In genomic region chr5:132871885-132872284, GRCh38 we compare ENCODE assay signal across 28 cellular contexts. TPM values are rescaled to one million over a fixed set of nuclear protein-coding genes. Genes with fewer than 3 reads are reported as not detected.
DNase-seq lines count a peak whose midpoint lies in the region; ATAC-seq, FAIRE-seq and TF ChIP-seq lines count a peak whose summit lies in the region.
"Had no signal": no experiment of that assay in that cellular context is flagged by ENCODE, and none has a peak within 500 bp of the region (broad histone marks: within the 10 kb centered on the region; RNA-seq: fewer than 3 reads in every experiment).

No MANE protein-coding gene starts in this region.

- H3K36me3 ChIP-seq in right atrium auricular region, result peaks cover 35% of the 10 kb centered on the region
- H3K36me3 ChIP-seq in body of pancreas (replicated peaks in 1 of 2; ENCODE audit: insufficient read depth in 1 of 2, low read depth in 2 of 2), result no peaks in the 10 kb centered on the region
- peaks cover 0 to 25% of the 10 kb centered on the region in 2 experiments; a peak in 3 of 5 replicates for H3K36me3 ChIP-seq in HepG2 (replicated peaks in 1 of 2; ENCODE audit: control insufficient read depth in 1 of 2, insufficient read depth in 2 of 2, low read length in 2 of 2)
- peaks cover 18 to 72% (median 66%) of the 10 kb centered on the region in 4 donors for H3K36me3 ChIP-seq in stomach

- TF ChIP-seq POLR2A in body of pancreas (IDR thresholded peaks at IDR 0.05), result no peak
- TF ChIP-seq POLR2A in HepG2 (IDR thresholded peaks at IDR 0.05; ENCODE audit: insufficient read depth in 1 of 2, low read depth in 2 of 2, low read length in 2 of 2), result no peak
- no peak for TF ChIP-seq POLR2A in stomach (IDR thresholded peaks at IDR 0.05)

- peak overlapping the region; percentile 67 for H3K9ac ChIP-seq in HepG2 (ENCODE audit: insufficient read depth, low read depth, low read length)

- no TSS peak for BruUV-seq in HepG2 (replicated peaks; lab: Mats Ljungman, UMichigan)

- peak; percentile 40 for ATAC-seq in Right ventricle myocardium inferior
- ATAC-seq in body of pancreas, result no peak
- ATAC-seq in HepG2, result no peak

- H3K9me3 ChIP-seq in right atrium auricular region (no peaks in the 10 kb centered on the region), body of pancreas (no peaks in the 10 kb centered on the region), HepG2 (ENCODE audit: low read length) (no peaks in the 10 kb centered on the region), stomach (no peaks in the 10 kb centered on the region)

- in situ Hi-C loops in HepG2 (cut with HindIII; ENCODE audit: extremely low pct_ligation_motif_present, low pct_unique_long_range_greater_than_20kb), result loop anchor here (5.0 kb wide), 1 partner anchor 40 kb away; the partner anchor contains the start of gene SHROOM1

- H4K20me1 ChIP-seq in HepG2 (ENCODE audit: insufficient read depth, low read length), result no peaks in the 10 kb centered on the region

- no peak for TF ChIP-seq CTCF in right atrium auricular region (IDR thresholded peaks at IDR 0.05)
- no peak for TF ChIP-seq CTCF in body of pancreas (IDR thresholded peaks at IDR 0.05)
- TF ChIP-seq CTCF in HepG2 (CRISPR knock-in tag; IDR thresholded peaks at IDR 0.05), result no peak
- no peak for TF ChIP-seq CTCF in stomach (IDR thresholded peaks at IDR 0.05)

- DNase-seq in Right ventricle myocardium inferior (ENCODE audit: missing footprints) (no peak), right atrium auricular region (ENCODE audit: low spot score) (no peak), body of pancreas (no peak), HepG2 (ENCODE audit: low spot score) (no peak), stomach (no peak), kidney tubule cell (ENCODE audit: low spot score) (no peak), NCI-H524 (lab: John Stamatoyannopoulos, UW) (no peak), SW480 (ENCODE audit: low spot score) (no peak)
- DNase-seq: activated CD4-positive, CD25-positive, alpha-beta regulatory T cell; activated naive CD4-positive, alpha-beta T cell treated with anti-CD3 and anti-CD28 coated beads, Interleukin-2, amount 10 ng/mL, durations not matched to agents 7 days and 5 days; activated T-cell treated with anti-CD3 and anti-CD28 coated beads, Interleukin-2, amount 50 U/mL, for 48 hours; aorta; effector memory CD4-positive, alpha-beta T cell; EL; foreskin melanocyte; H9; hypothalamus; IMR-90; islet precursor cell; NCI-H1417; NCI-H510A; nucleus accumbens; RPMI8226; stimulated activated CD4-positive, alpha-beta T cell treated with anti-CD3 and anti-CD28 coated beads, Interleukin-15, amount 100 ng/mL, for 24 hours; stimulated activated CD8-positive, alpha-beta memory T cell treated with anti-CD3 and anti-CD28 coated beads, Interleukin-4, amount 100 ng/mL, for 48 hours had no signal

- TF ChIP-seq EP300 in HepG2 (IDR thresholded peaks at IDR 0.05; ENCODE audit: low read depth in 2 of 2, low read length in 2 of 2) (no peak), HepG2 (CRISPR knock-in tag; IDR thresholded peaks at IDR 0.05; ENCODE audit: borderline replicate concordance) (no peak), stomach (IDR thresholded peaks at IDR 0.05) (no peak)

- H3K4me1 ChIP-seq in right atrium auricular region (peaks cover 0 to 37% of the 10 kb centered on the region in 2 donors), body of pancreas (peaks cover 50% of the 10 kb centered on the region), HepG2 (ENCODE audit: insufficient read depth, low read length) (peaks cover 87% of the 10 kb centered on the region), stomach (peaks cover 19 to 50% (median 37%) of the 10 kb centered on the region in 4 donors)

- H3K4me2 ChIP-seq in HepG2 (ENCODE audit: low read depth, low read length), result peak overlapping the region; percentile 80; the same call in 1 of the 2 replicates

- POLR2A ChIA-PET in HepG2 (lab: Yijun Ruan, JAX), result interaction anchor here (1.2 to 8.7 kb wide), 4 partner anchors 22 to 65 kb away, joined by 4 to 91 read pairs (median 18); partner anchors contain the start of gene SHROOM1

- H2AFZ ChIP-seq in HepG2 (ENCODE audit: low read length), result no peak overlapping the region

- no peak for TF ChIP-seq RAD21 in HepG2 (CRISPR knock-in tag; IDR thresholded peaks at IDR 0.05)

- 46 to 66% methylated on average over 2 of the region's 2 CpGs for WGBS in body of pancreas, 2 donors
- whole genome bisulfite sequencing in HepG2 (ENCODE audit: low lambda C conversion rate), result 80% methylated on average over 2 of the region's 2 CpGs
- WGBS in stomach, 5 donors, result 47 to 65% (median 56%) methylated on average over 2 of the region's 2 CpGs

- H3K27me3 ChIP-seq in right atrium auricular region (no peaks in the 10 kb centered on the region), body of pancreas (no peaks in the 10 kb centered on the region), HepG2 (ENCODE audit: control insufficient read depth in 1 of 2, insufficient read depth in 2 of 2, low read length in 2 of 2) (no peaks in the 10 kb centered on the region; a peak in 1 of 5 replicates), stomach (no peaks in the 10 kb centered on the region)

- H3K4me3 ChIP-seq in right atrium auricular region, result no peak overlapping the region
- H3K4me3 ChIP-seq in body of pancreas, result no peak overlapping the region
- no peak overlapping the region; a peak in 1 of 6 replicates for H3K4me3 ChIP-seq in HepG2 (replicated peaks in 1 of 3; ENCODE audit: insufficient read depth in 1 of 3, low read depth in 2 of 3, low read length in 3 of 3)
- H3K4me3 ChIP-seq in stomach, result no peak overlapping the region

- H3K27ac ChIP-seq in right atrium auricular region (no peak overlapping the region), body of pancreas (peak overlapping the region; percentile 55 to 82 (median 78)), HepG2 (ENCODE audit: extremely low read length, insufficient read depth, low read length) (peak overlapping the region; percentile 95), stomach (peak overlapping the region in 3 of 5 donors; percentile 58 to 69 (median 65))

- H3K79me2 ChIP-seq in HepG2 (ENCODE audit: insufficient read depth, low read length), result peaks cover 25% of the 10 kb centered on the region

- FAIRE-seq in HepG2 (lab: Jason Lieb, UNC), result no peak
- FAIRE-seq: GM18507 had no signal

- intact Hi-C loops in Right ventricle myocardium inferior (cut with DNase I), result no loop called here
- intact Hi-C loops in body of pancreas (cut with DNase I), result no loop called here
- intact Hi-C loops in HepG2 (cut with micrococcal nuclease; ENCODE audit: unreplicated experiment), result no loop called here
- intact Hi-C loops in stomach (cut with DNase I; ENCODE audit: low total_unique reads), result no loop called here

- CTCF ChIA-PET in HepG2 (lab: Yijun Ruan, JAX; ENCODE audit: low intra/inter-chr PET ratio, low total read pairs), result no interaction called here

RNA-seq across cellular contexts. Expression of gene LEAP2, which starts 1.6 kb away (rescaled TPM):
- total RNA-seq in Right ventricle myocardium inferior (1.1 TPM), right atrium auricular region (1 to 10 TPM in 1 of 2 donors, not detected in 1; 1.1 TPM), body of pancreas (1 to 10 TPM; 3.4 to 9.6 TPM), HepG2 (2016; rRNA removed; fragmentation: Illumina TruSeq; extraction: Trizol) (19.8 and 23.9 TPM in 2 replicates), stomach (1 to 10 TPM in 2 of 5 donors, under 1 TPM in 1, not detected in 2; 0.92 to 2.3 (median 1.3) TPM)
- 31.9 and 33.8 TPM in 2 replicates for total RNA-seq in HepG2 (2016; cell fraction: cytosol; rRNA removed; fragmentation: Illumina TruSeq; extraction: Trizol; ENCODE audit: low read depth)
- 21.4 and 22.6 TPM in 2 replicates for total RNA-seq in HepG2 (2016; cell fraction: insoluble cytoplasmic fraction; rRNA removed; fragmentation: Illumina TruSeq; extraction: Trizol)
- total RNA-seq in HepG2 (2016; cell fraction: membrane; rRNA removed; fragmentation: Illumina TruSeq; extraction: Trizol), result 22.4 and 23.2 TPM in 2 replicates
- 17.3 and 21.3 TPM in 2 replicates for total RNA-seq in HepG2 (2016; cell fraction: nucleus; rRNA removed; fragmentation: Illumina TruSeq; extraction: Trizol)
- polyA plus RNA-seq in HepG2 (2011; rRNA removed) (51.9 and 70.9 TPM in 2 replicates), stomach (1 to 10 TPM; 1.4 to 2.2 (median 1.4) TPM)
- 18.2 and 34.0 TPM in 2 replicates for polyA plus RNA-seq in HepG2 (2011; cell fraction: cytosol; rRNA removed)
- polyA plus RNA-seq in HepG2 (2011; cell fraction: nucleus; rRNA removed), result 19.5 and 30.9 TPM in 2 replicates
- 83.9 and 193 TPM in 2 replicates for polyA plus RNA-seq in HepG2 (2012)
- polyA plus RNA-seq in HepG2 (2016; cell fraction: cytosol; fragmentation: Illumina TruSeq; extraction: Trizol; ENCODE audit: low read depth), result 9.5 and 10.5 TPM in 2 replicates
- polyA plus RNA-seq in HepG2 (2016; cell fraction: insoluble cytoplasmic fraction; fragmentation: Illumina TruSeq; extraction: Trizol; ENCODE audit: low read depth), result 12.1 and 12.5 TPM in 2 replicates
- 7.0 and 11.1 TPM in 2 replicates for polyA plus RNA-seq in HepG2 (2016; cell fraction: membrane; fragmentation: Illumina TruSeq; extraction: Trizol; ENCODE audit: low read depth)
- polyA plus RNA-seq in HepG2 (2016; cell fraction: nucleus; fragmentation: Illumina TruSeq; extraction: Trizol; ENCODE audit: insufficient read depth, low read depth), result 19.5 and 23.5 TPM in 2 replicates
- 3.2 and 62.6 TPM in 2 replicates for polyA minus RNA-seq in HepG2 (2011; rRNA and poly(A)+ RNA removed; ENCODE audit: low replicate concordance)
- polyA minus RNA-seq in HepG2 (2011; cell fraction: cytosol; rRNA and poly(A)+ RNA removed), result 68.1 and 102 TPM in 2 replicates
- polyA minus RNA-seq in HepG2 (2011; cell fraction: nucleus; rRNA and poly(A)+ RNA removed), result 42.6 and 69.6 TPM in 2 replicates

RNA-seq across cellular contexts. Expression of gene UQCRQ, which starts 5.4 kb away (rescaled TPM):
- 1,774 TPM for total RNA-seq in Right ventricle myocardium inferior
- total RNA-seq in right atrium auricular region, result 100 to 1,000 TPM; 276 to 335 TPM
- 10 to 100 TPM; 55.3 to 84.4 TPM for total RNA-seq in body of pancreas
- total RNA-seq in HepG2 (2016; rRNA removed; fragmentation: Illumina TruSeq; extraction: Trizol), result 575 and 610 TPM in 2 replicates
- total RNA-seq in HepG2 (2016; cell fraction: cytosol; rRNA removed; fragmentation: Illumina TruSeq; extraction: Trizol; ENCODE audit: low read depth), result 434 and 616 TPM in 2 replicates
- 541 and 719 TPM in 2 replicates for total RNA-seq in HepG2 (2016; cell fraction: insoluble cytoplasmic fraction; rRNA removed; fragmentation: Illumina TruSeq; extraction: Trizol)
- total RNA-seq in HepG2 (2016; cell fraction: membrane; rRNA removed; fragmentation: Illumina TruSeq; extraction: Trizol), result 520 and 710 TPM in 2 replicates
- 214 and 220 TPM in 2 replicates for total RNA-seq in HepG2 (2016; cell fraction: nucleus; rRNA removed; fragmentation: Illumina TruSeq; extraction: Trizol)
- polyA plus RNA-seq in HepG2 (2011; rRNA removed), result 237 and 257 TPM in 2 replicates
- 173 and 215 TPM in 2 replicates for polyA plus RNA-seq in HepG2 (2011; cell fraction: cytosol; rRNA removed)
- polyA plus RNA-seq in HepG2 (2011; cell fraction: nucleus; rRNA removed), result 111 and 145 TPM in 2 replicates
- polyA plus RNA-seq in HepG2 (2012), result 221 and 310 TPM in 2 replicates
- polyA plus RNA-seq in HepG2 (2016; cell fraction: cytosol; fragmentation: Illumina TruSeq; extraction: Trizol; ENCODE audit: low read depth), result 298 and 464 TPM in 2 replicates
- 393 and 430 TPM in 2 replicates for polyA plus RNA-seq in HepG2 (2016; cell fraction: insoluble cytoplasmic fraction; fragmentation: Illumina TruSeq; extraction: Trizol; ENCODE audit: low read depth)
- 329 and 431 TPM in 2 replicates for polyA plus RNA-seq in HepG2 (2016; cell fraction: membrane; fragmentation: Illumina TruSeq; extraction: Trizol; ENCODE audit: low read depth)
- 240 and 275 TPM in 2 replicates for polyA plus RNA-seq in HepG2 (2016; cell fraction: nucleus; fragmentation: Illumina TruSeq; extraction: Trizol; ENCODE audit: insufficient read depth, low read depth)
- polyA minus RNA-seq in HepG2 (2011; rRNA and poly(A)+ RNA removed; ENCODE audit: low replicate concordance), result 39.6 and 61.4 TPM in 2 replicates
- polyA minus RNA-seq in HepG2 (2011; cell fraction: cytosol; rRNA and poly(A)+ RNA removed), result 26.8 and 32.8 TPM in 2 replicates
- polyA minus RNA-seq in HepG2 (2011; cell fraction: nucleus; rRNA and poly(A)+ RNA removed), result 52.9 and 60.8 TPM in 2 replicates
- total RNA-seq in stomach, result 100 to 1,000 TPM in 2 of 5 donors, 10 to 100 TPM in 3; 66.5 to 173 (median 83.4) TPM
- polyA plus RNA-seq in stomach, result 100 to 1,000 TPM; 470 to 603 (median 499) TPM

RNA-seq across cellular contexts. Expression of gene GDF9, which starts 5.6 kb away (rescaled TPM):
- total RNA-seq in Right ventricle myocardium inferior, result 0.24 TPM
- total RNA-seq in right atrium auricular region, result under 1 TPM; 0.20 to 0.22 TPM
- total RNA-seq in body of pancreas, result under 1 TPM; 0.26 to 0.33 TPM
- 0.07 and 0.38 TPM in 2 replicates for total RNA-seq in HepG2 (2016; rRNA removed; fragmentation: Illumina TruSeq; extraction: Trizol)
- 0.20 and 0.71 TPM in 2 replicates for total RNA-seq in HepG2 (2016; cell fraction: cytosol; rRNA removed; fragmentation: Illumina TruSeq; extraction: Trizol; ENCODE audit: low read depth)
- 0.15 and 0.49 TPM in 2 replicates for total RNA-seq in HepG2 (2016; cell fraction: insoluble cytoplasmic fraction; rRNA removed; fragmentation: Illumina TruSeq; extraction: Trizol)
- 0.46 and 0.55 TPM in 2 replicates for total RNA-seq in HepG2 (2016; cell fraction: membrane; rRNA removed; fragmentation: Illumina TruSeq; extraction: Trizol)
- total RNA-seq in HepG2 (2016; cell fraction: nucleus; rRNA removed; fragmentation: Illumina TruSeq; extraction: Trizol), result 0.60 and 0.65 TPM in 2 replicates
- polyA plus RNA-seq in HepG2 (2011; rRNA removed), result 0.33 and 0.50 TPM in 2 replicates
- 0.09 and 0.24 TPM in 2 replicates for polyA plus RNA-seq in HepG2 (2011; cell fraction: cytosol; rRNA removed)
- polyA plus RNA-seq in HepG2 (2011; cell fraction: nucleus; rRNA removed), result 0.51 and 0.68 TPM in 2 replicates
- 0.16 and 0.20 TPM in 2 replicates for polyA plus RNA-seq in HepG2 (2012)
- 0.07 and 0.37 TPM in 2 replicates for polyA plus RNA-seq in HepG2 (2016; cell fraction: cytosol; fragmentation: Illumina TruSeq; extraction: Trizol; ENCODE audit: low read depth)
- 0.21 and 0.23 TPM in 2 replicates for polyA plus RNA-seq in HepG2 (2016; cell fraction: insoluble cytoplasmic fraction; fragmentation: Illumina TruSeq; extraction: Trizol; ENCODE audit: low read depth)
- 0.21 and 0.26 TPM in 2 replicates for polyA plus RNA-seq in HepG2 (2016; cell fraction: membrane; fragmentation: Illumina TruSeq; extraction: Trizol; ENCODE audit: low read depth)
- 0.92 and 1.0 TPM in 2 replicates for polyA plus RNA-seq in HepG2 (2016; cell fraction: nucleus; fragmentation: Illumina TruSeq; extraction: Trizol; ENCODE audit: insufficient read depth, low read depth)
- polyA minus RNA-seq in HepG2 (2011; rRNA and poly(A)+ RNA removed; ENCODE audit: low replicate concordance), result 0.21 and 0.84 TPM in 2 replicates
- polyA minus RNA-seq in HepG2 (2011; cell fraction: cytosol; rRNA and poly(A)+ RNA removed), result not detected in 2 replicates
- polyA minus RNA-seq in HepG2 (2011; cell fraction: nucleus; rRNA and poly(A)+ RNA removed), result 0.64 and 2.0 TPM in 2 replicates
- 1 to 10 TPM in 2 of 5 donors, not detected in 3; 1.2 to 4.4 TPM for total RNA-seq in stomach
- 1 to 10 TPM in 1 of 3 donors, under 1 TPM in 1, not detected in 1; 0.25 to 1.1 TPM for polyA plus RNA-seq in stomach
- total RNA-seq: M059J had no signal

RNA-seq across cellular contexts. Expression of gene SHROOM1, which starts 41.4 kb away (rescaled TPM):
- total RNA-seq in Right ventricle myocardium inferior (5.0 TPM), right atrium auricular region (1 to 10 TPM; 3.2 to 4.2 TPM), body of pancreas (10 to 100 TPM; 19.5 to 27.4 TPM), HepG2 (2016; rRNA removed; fragmentation: Illumina TruSeq; extraction: Trizol) (8.9 and 18.2 TPM in 2 replicates), stomach (100 to 1,000 TPM in 1 of 5 donors, 10 to 100 TPM in 3, 1 to 10 TPM in 1; 5.3 to 264 (median 48.7) TPM)
- 2.9 and 3.0 TPM in 2 replicates for total RNA-seq in HepG2 (2016; cell fraction: cytosol; rRNA removed; fragmentation: Illumina TruSeq; extraction: Trizol; ENCODE audit: low read depth)
- total RNA-seq in HepG2 (2016; cell fraction: insoluble cytoplasmic fraction; rRNA removed; fragmentation: Illumina TruSeq; extraction: Trizol), result 8.5 and 16.1 TPM in 2 replicates
- 6.2 and 8.3 TPM in 2 replicates for total RNA-seq in HepG2 (2016; cell fraction: membrane; rRNA removed; fragmentation: Illumina TruSeq; extraction: Trizol)
- total RNA-seq in HepG2 (2016; cell fraction: nucleus; rRNA removed; fragmentation: Illumina TruSeq; extraction: Trizol), result 14.0 and 18.5 TPM in 2 replicates
- polyA plus RNA-seq in HepG2 (2011; rRNA removed) (25.7 and 34.5 TPM in 2 replicates), stomach (10 to 100 TPM in 1 of 3 donors, 1 to 10 TPM in 2; 7.5 to 12.8 (median 9.6) TPM)
- 18.4 and 21.6 TPM in 2 replicates for polyA plus RNA-seq in HepG2 (2011; cell fraction: cytosol; rRNA removed)
- 60.0 and 62.0 TPM in 2 replicates for polyA plus RNA-seq in HepG2 (2011; cell fraction: nucleus; rRNA removed)
- polyA plus RNA-seq in HepG2 (2012), result 12.5 and 16.7 TPM in 2 replicates
- polyA plus RNA-seq in HepG2 (2016; cell fraction: cytosol; fragmentation: Illumina TruSeq; extraction: Trizol; ENCODE audit: low read depth), result 2.1 and 2.2 TPM in 2 replicates
- 11.5 and 14.1 TPM in 2 replicates for polyA plus RNA-seq in HepG2 (2016; cell fraction: insoluble cytoplasmic fraction; fragmentation: Illumina TruSeq; extraction: Trizol; ENCODE audit: low read depth)
- polyA plus RNA-seq in HepG2 (2016; cell fraction: membrane; fragmentation: Illumina TruSeq; extraction: Trizol; ENCODE audit: low read depth), result 4.6 and 5.0 TPM in 2 replicates
- 52.3 and 58.0 TPM in 2 replicates for polyA plus RNA-seq in HepG2 (2016; cell fraction: nucleus; fragmentation: Illumina TruSeq; extraction: Trizol; ENCODE audit: insufficient read depth, low read depth)
- polyA minus RNA-seq in HepG2 (2011; rRNA and poly(A)+ RNA removed; ENCODE audit: low replicate concordance), result 10.1 and 31.5 TPM in 2 replicates
- 14.4 and 20.5 TPM in 2 replicates for polyA minus RNA-seq in HepG2 (2011; cell fraction: cytosol; rRNA and poly(A)+ RNA removed)
- polyA minus RNA-seq in HepG2 (2011; cell fraction: nucleus; rRNA and poly(A)+ RNA removed), result 29.1 and 42.4 TPM in 2 replicates

RNA-seq across cellular contexts. Expression of gene SOWAHA, which starts 58.8 kb away (rescaled TPM):
- total RNA-seq in Right ventricle myocardium inferior (0.27 TPM), right atrium auricular region (not detected), body of pancreas (1 to 10 TPM; 7.3 to 9.6 TPM), HepG2 (2016; rRNA removed; fragmentation: Illumina TruSeq; extraction: Trizol) (1.9 and 2.0 TPM in 2 replicates), stomach (10 to 100 TPM in 2 of 5 donors, 1 to 10 TPM in 2, not detected in 1; 6.8 to 91.8 (median 13.2) TPM)
- total RNA-seq in HepG2 (2016; cell fraction: cytosol; rRNA removed; fragmentation: Illumina TruSeq; extraction: Trizol; ENCODE audit: low read depth), result 0.35 and 0.40 TPM in 2 replicates
- 2.0 and 2.2 TPM in 2 replicates for total RNA-seq in HepG2 (2016; cell fraction: insoluble cytoplasmic fraction; rRNA removed; fragmentation: Illumina TruSeq; extraction: Trizol)
- 1.4 and 1.6 TPM in 2 replicates for total RNA-seq in HepG2 (2016; cell fraction: membrane; rRNA removed; fragmentation: Illumina TruSeq; extraction: Trizol)
- 1.1 and 1.6 TPM in 2 replicates for total RNA-seq in HepG2 (2016; cell fraction: nucleus; rRNA removed; fragmentation: Illumina TruSeq; extraction: Trizol)
- polyA plus RNA-seq in HepG2 (2011; rRNA removed) (0.82 and 0.95 TPM in 2 replicates), stomach (1 to 10 TPM; 2.4 to 5.7 (median 5.2) TPM)
- polyA plus RNA-seq in HepG2 (2011; cell fraction: cytosol; rRNA removed), result 0.88 and 1.0 TPM in 2 replicates
- 0.57 and 0.77 TPM in 2 replicates for polyA plus RNA-seq in HepG2 (2011; cell fraction: nucleus; rRNA removed)
- polyA plus RNA-seq in HepG2 (2012), result 0.73 and 0.79 TPM in 2 replicates
- polyA plus RNA-seq in HepG2 (2016; cell fraction: cytosol; fragmentation: Illumina TruSeq; extraction: Trizol; ENCODE audit: low read depth), result 0.28 and 0.41 TPM in 2 replicates
- 2.7 and 2.9 TPM in 2 replicates for polyA plus RNA-seq in HepG2 (2016; cell fraction: insoluble cytoplasmic fraction; fragmentation: Illumina TruSeq; extraction: Trizol; ENCODE audit: low read depth)
- 1.2 and 1.3 TPM in 2 replicates for polyA plus RNA-seq in HepG2 (2016; cell fraction: membrane; fragmentation: Illumina TruSeq; extraction: Trizol; ENCODE audit: low read depth)
- 1.7 and 1.8 TPM in 2 replicates for polyA plus RNA-seq in HepG2 (2016; cell fraction: nucleus; fragmentation: Illumina TruSeq; extraction: Trizol; ENCODE audit: insufficient read depth, low read depth)
- polyA minus RNA-seq in HepG2 (2011; rRNA and poly(A)+ RNA removed; ENCODE audit: low replicate concordance), result 2.2 TPM in 1 of 2 replicates, not detected in the other
- 0.49 and 1.1 TPM in 2 replicates for polyA minus RNA-seq in HepG2 (2011; cell fraction: cytosol; rRNA and poly(A)+ RNA removed)
- 0.62 and 0.64 TPM in 2 replicates for polyA minus RNA-seq in HepG2 (2011; cell fraction: nucleus; rRNA and poly(A)+ RNA removed)
- total RNA-seq: IMR-90 had no signal
- polyA plus RNA-seq: BJ had no signal

Comparison
In these comparisons a context has a peak if more than half of its experiments do, and no peak if none do; other contexts are left out.
1. H3K27ac ChIP-seq: peak in body of pancreas (4 of 4), HepG2 (single experiment) and stomach (3 of 5); none in right atrium auricular region (0 of 2).